In genomic region chr16:287298-287811, GRCh38 we compare ENCODE assay signal across 14 cellular contexts. TPM values are rescaled to one million over a fixed set of nuclear protein-coding genes. Genes with fewer than 3 reads are reported as not detected.
A peak's percentile ranks its signal among the peaks of the same experiment; 100 is the strongest.
DNase-seq lines count a peak whose midpoint lies in the region; ATAC-seq, FAIRE-seq and TF ChIP-seq lines count a peak whose summit lies in the region.
"Had no signal": no experiment of that assay in that cellular context is flagged by ENCODE, and none has a peak within 500 bp of the region (broad histone marks: within the 10 kb centered on the region; RNA-seq: fewer than 3 reads in every experiment).

No MANE protein-coding gene starts in this region.

- TF ChIP-seq CTCF in D721Med (IDR thresholded peaks at IDR 0.05; ENCODE audit: insufficient read depth, missing control alignments) (peak; percentile 25), LNCaP clone FGC (IDR thresholded peaks at IDR 0.05; ENCODE audit: control insufficient read depth, extremely low read depth, insufficient read depth) (peak; percentile 36)

- no peak for ATAC-seq in GM18867 (IDR thresholded peaks at IDR 0.05; ENCODE audit: unreplicated experiment)
- ATAC-seq: lower lobe of right lung had no signal

- H3K4me3 ChIP-seq in LNCaP clone FGC (ENCODE audit: low read depth, low read length), result no peak overlapping the region
- H3K4me3 ChIP-seq: esophagus muscularis mucosa, lower lobe of right lung had no signal

- FAIRE-seq in D721Med (lab: Jason Lieb, UNC) (no peak), GM12892 (lab: Jason Lieb, UNC) (no peak)
- FAIRE-seq: colon had no signal

- no peak for DNase-seq in D721Med (ENCODE audit: insufficient read length, low spot score)
- no peak for DNase-seq in LNCaP clone FGC (ENCODE audit: low read depth)
- DNase-seq in NCI-H2196 (lab: John Stamatoyannopoulos, UW; ENCODE audit: unreplicated experiment), result peak; percentile 79
- DNase-seq in cerebellum (ENCODE audit: low spot score), result peak; percentile 61
- no peak for DNase-seq in GM12892 (ENCODE audit: insufficient read length)
- DNase-seq in activated CD4-positive, alpha-beta T cell treated with anti-CD3 and anti-CD28 coated beads, Interleukin-2, amount 50 U/mL, for 1 hour, result no peak
- no peak for DNase-seq in Ammon's horn (ENCODE audit: low spot score)
- DNase-seq: activated naive CD8-positive, alpha-beta T cell treated with anti-CD3 and anti-CD28 coated beads for 36 hours; CD4-positive, CD25-positive, alpha-beta regulatory T cell; lower lobe of right lung; NCI-H524 had no signal

- TF ChIP-seq POLR2A in GM12892 (IDR thresholded peaks at IDR 0.05; ENCODE audit: low read depth, low read length), result no peak

RNA-seq across cellular contexts. Expression of gene PDIA2, which starts 4.4 kb away (rescaled TPM):
- 2.7 TPM for total RNA-seq in cerebellum
- not detected for polyA plus RNA-seq in GM12892 (2012; ENCODE audit: missing spikeins)
- total RNA-seq: activated naive CD8-positive, alpha-beta T cell treated with anti-CD3 and anti-CD28 coated beads for 36 hours; CD4-positive, CD25-positive, alpha-beta regulatory T cell; lower lobe of right lung had no signal
- polyA plus RNA-seq: CD4-positive, CD25-positive, alpha-beta regulatory T cell had no signal

RNA-seq across cellular contexts. Expression of gene ARHGDIG, which starts 7.0 kb away (rescaled TPM):
- total RNA-seq in cerebellum, result 19.4 TPM
- not detected for polyA plus RNA-seq in GM12892 (2012; ENCODE audit: missing spikeins)
- total RNA-seq: activated naive CD8-positive, alpha-beta T cell treated with anti-CD3 and anti-CD28 coated beads for 36 hours; CD4-positive, CD25-positive, alpha-beta regulatory T cell; lower lobe of right lung had no signal
- polyA plus RNA-seq: CD4-positive, CD25-positive, alpha-beta regulatory T cell had no signal

RNA-seq across cellular contexts. Expression of gene RGS11, which starts 11.6 kb away (rescaled TPM):
- total RNA-seq in cerebellum, result 10.1 TPM
- 0.08 TPM for polyA plus RNA-seq in GM12892 (2012; ENCODE audit: missing spikeins)
- total RNA-seq: activated naive CD8-positive, alpha-beta T cell treated with anti-CD3 and anti-CD28 coated beads for 36 hours; CD4-positive, CD25-positive, alpha-beta regulatory T cell had no signal
- polyA plus RNA-seq: CD4-positive, CD25-positive, alpha-beta regulatory T cell had no signal

RNA-seq across cellular contexts. Expression of gene FAM234A, which starts 52.7 kb away (rescaled TPM):
- total RNA-seq in cerebellum, result 29.3 TPM
- polyA plus RNA-seq in GM12892 (2012; ENCODE audit: missing spikeins), result 24.5 TPM

RNA-seq across cellular contexts. Expression of gene LUC7L, which starts 58.1 kb away (rescaled TPM):
- total RNA-seq in cerebellum, result 126 TPM
- 44.1 TPM for polyA plus RNA-seq in GM12892 (2012; ENCODE audit: missing spikeins)

Comparison
In these comparisons a context has a peak if more than half of its experiments do, and no peak if none do; other contexts are left out.
1. DNase-seq: peak in NCI-H2196 (single experiment) and cerebellum (single experiment); none in D721Med (single experiment), LNCaP clone FGC (single experiment), GM12892 (single experiment), activated CD4-positive, alpha-beta T cell treated with anti-CD3 and anti-CD28 coated beads, Interleukin-2, amount 50 U/mL, for 1 hour (single experiment) and Ammon's horn (single experiment).